24 cellular contexts compared by ENCODE assay signal in genomic region chr16:27660507-27660906, GRCh38.
DNase-seq lines count a peak whose midpoint lies in the region; ATAC-seq, FAIRE-seq and TF ChIP-seq lines count a peak whose summit lies in the region.
"Had no signal": no experiment of that assay in that cellular context is flagged by ENCODE, and none has a peak within 500 bp of the region (broad histone marks: within the 10 kb centered on the region; RNA-seq: fewer than 3 reads in every experiment).

No MANE protein-coding gene starts in this region.

- H3K4me1 ChIP-seq in HepG2 (ENCODE audit: insufficient read depth, low read length) (no peaks in the 10 kb centered on the region), right lobe of liver (no peaks in the 10 kb centered on the region), K562 (replicated peaks in 1 of 2; ENCODE audit: control insufficient read depth in 2 of 2, insufficient read depth in 2 of 2, low read length in 2 of 2) (no peaks in the 10 kb centered on the region)
- H3K4me1 ChIP-seq: A549, BLaER1 had no signal

- no peaks in the 10 kb centered on the region for H3K9me3 ChIP-seq in HepG2 (ENCODE audit: low read length)
- no peaks in the 10 kb centered on the region for H3K9me3 ChIP-seq in right lobe of liver
- H3K9me3 ChIP-seq in K562 (replicated peaks; ENCODE audit: control insufficient read depth, insufficient read depth, low read depth, low read length): no peaks in the 10 kb centered on the region
- H3K9me3 ChIP-seq: A549, BLaER1 had no signal

- H3K4me2 ChIP-seq in HepG2 (ENCODE audit: low read depth, low read length): no peak overlapping the region
- no peak overlapping the region for H3K4me2 ChIP-seq in K562 (ENCODE audit: insufficient read depth, low read length)
- H3K4me2 ChIP-seq: A549, BLaER1 had no signal

- H4K20me1 ChIP-seq in HepG2 (ENCODE audit: insufficient read depth, low read length) (no peaks in the 10 kb centered on the region), K562 (replicated peaks; ENCODE audit: control insufficient read depth, insufficient read depth, low read length) (no peaks in the 10 kb centered on the region)
- H4K20me1 ChIP-seq: BLaER1 had no signal

- WGBS in HepG2 (ENCODE audit: low lambda C conversion rate): 97% methylated on average over 4 of the region's 4 CpGs
- 100% methylated on average over 3 of the region's 4 CpGs for WGBS in right lobe of liver (ENCODE audit: insufficient coverage, low coverage, low lambda C conversion rate, missing lambda C conversion rate)
- WGBS in K562 (ENCODE audit: insufficient coverage, low coverage, missing lambda C conversion rate): 44% methylated on average over 4 of the region's 4 CpGs

- ATAC-seq in HepG2 (no peak), right lobe of liver (no peak), K562 (no peak), GM21737 (IDR thresholded peaks at IDR 0.05; ENCODE audit: unreplicated experiment) (no peak)
- ATAC-seq: A549, GM12878 had no signal

- H3K27ac ChIP-seq in HepG2 (ENCODE audit: extremely low read length, insufficient read depth, low read length) (no peak overlapping the region), right lobe of liver (no peak overlapping the region), K562 (ENCODE audit: extremely low read depth, low read depth, low read length) (no peak overlapping the region)
- H3K27ac ChIP-seq: 22Rv1, A549, BLaER1 had no signal

- TF ChIP-seq RAD21 in HepG2 (CRISPR knock-in tag; IDR thresholded peaks at IDR 0.05): no peak
- no peak for TF ChIP-seq RAD21 in K562 (CRISPR knock-in tag; conservative IDR thresholded peaks at IDR 0.05 in 1 of 2, IDR thresholded peaks at IDR 0.05 in 1 of 2)

- H3K36me3 ChIP-seq in HepG2 (replicated peaks in 1 of 2; ENCODE audit: control insufficient read depth in 1 of 2, insufficient read depth in 2 of 2, low read length in 2 of 2): peaks cover 0 to 2% of the 10 kb centered on the region in 2 experiments; a peak in 1 of 5 replicates
- no peaks in the 10 kb centered on the region for H3K36me3 ChIP-seq in right lobe of liver
- H3K36me3 ChIP-seq in K562 (ENCODE audit: control insufficient read depth, insufficient read depth, low read length): no peaks in the 10 kb centered on the region; the same call in 2 of the 3 replicates
- H3K36me3 ChIP-seq: BLaER1 had no signal

- H3K4me3 ChIP-seq in HepG2 (replicated peaks in 1 of 3; ENCODE audit: insufficient read depth in 1 of 3, low read depth in 2 of 3, low read length in 3 of 3) (no peak overlapping the region), right lobe of liver (no peak overlapping the region), K562 (no peak overlapping the region)
- H3K4me3 ChIP-seq: A549, BLaER1, GM12878 had no signal

- in situ Hi-C loops in HepG2 (cut with HindIII; ENCODE audit: extremely low pct_ligation_motif_present, low pct_unique_long_range_greater_than_20kb) (no loop called here), K562 (cut with MboI) (no loop called here)

- H3K27me3 ChIP-seq in HepG2 (ENCODE audit: control insufficient read depth in 1 of 2, insufficient read depth in 2 of 2, low read length in 2 of 2) (no peaks in the 10 kb centered on the region), right lobe of liver (no peaks in the 10 kb centered on the region), K562 (ENCODE audit: control insufficient read depth in 2 of 2, insufficient read depth in 2 of 2, low read length in 2 of 2) (no peaks in the 10 kb centered on the region)
- H3K27me3 ChIP-seq: BLaER1 had no signal

- no peak for TF ChIP-seq EP300 in HepG2 (IDR thresholded peaks at IDR 0.05; ENCODE audit: low read depth in 2 of 2, low read length in 2 of 2)
- no peak for TF ChIP-seq EP300 in HepG2 (CRISPR knock-in tag; IDR thresholded peaks at IDR 0.05; ENCODE audit: borderline replicate concordance)
- TF ChIP-seq EP300 in K562 (IDR thresholded peaks at IDR 0.05; ENCODE audit: low read length): no peak

- no peaks in the 10 kb centered on the region for H3K9me1 ChIP-seq in K562 (ENCODE audit: control insufficient read depth, insufficient read depth, low read length)

- intact Hi-C loops in HepG2 (cut with micrococcal nuclease; ENCODE audit: unreplicated experiment): no loop called here
- intact Hi-C loops in right lobe of liver (cut with DNase I): no loop called here
- intact Hi-C loops in K562 (cut with micrococcal nuclease): no loop called here

- POLR2A ChIA-PET in HepG2 (lab: Yijun Ruan, JAX) (no interaction called here), K562 (lab: Yijun Ruan, JAX) (no interaction called here)

- CTCF ChIA-PET in HepG2 (lab: Yijun Ruan, JAX; ENCODE audit: low intra/inter-chr PET ratio, low total read pairs) (no interaction called here), K562 (lab: Yijun Ruan, JAX; ENCODE audit: low intra/inter-chr PET ratio) (no interaction called here)

- H2AFZ ChIP-seq in HepG2 (ENCODE audit: low read length) (no peak overlapping the region), K562 (ENCODE audit: low read depth, low read length) (no peak overlapping the region)

- DNase-seq in HepG2 (ENCODE audit: low spot score) (no peak), right lobe of liver (no peak), K562 (ENCODE audit: extremely low read depth in 1 of 4, low spot score in 3 of 4) (no peak), NCI-H510A (lab: John Stamatoyannopoulos, UW) (no peak)
- DNase-seq: AML-193; C1 segment of cervical spinal cord; CD4-positive, alpha-beta memory T cell; CD4-positive, CD25-positive, alpha-beta regulatory T cell; CD8-positive, alpha-beta memory T cell; COR-L47; DMS 273 treated with DMSO at 0.1 percent for 48 hours; DMS153; DMS53; DMS79; DND-41; EL; GDM1 had no signal

- BruUV-seq in HepG2 (replicated peaks; lab: Mats Ljungman, UMichigan) (no TSS peak), K562 (replicated peaks; lab: Mats Ljungman, UMichigan) (no TSS peak)

- no peak for FAIRE-seq in HepG2 (lab: Jason Lieb, UNC)
- no peak for FAIRE-seq in K562 (lab: Jason Lieb, UNC)
- FAIRE-seq: A549, GM12878, GM12892, GM18507 had no signal

- H3K79me2 ChIP-seq in HepG2 (ENCODE audit: insufficient read depth, low read length) (no peaks in the 10 kb centered on the region), K562 (ENCODE audit: control insufficient read depth, insufficient read depth, low read length) (no peaks in the 10 kb centered on the region)

- TF ChIP-seq CTCF in HepG2 (CRISPR knock-in tag; IDR thresholded peaks at IDR 0.05): no peak
- TF ChIP-seq CTCF in right lobe of liver (IDR thresholded peaks at IDR 0.05): no peak
- no peak for TF ChIP-seq CTCF in K562 (IDR thresholded peaks at IDR 0.05 in 2 of 3, conservative IDR thresholded peaks at IDR 0.05 in 1 of 3; ENCODE audit: insufficient read depth in 2 of 3, low read depth in 1 of 3, low read length in 3 of 3)

- H3K9ac ChIP-seq in HepG2 (ENCODE audit: insufficient read depth, low read depth, low read length) (no peak overlapping the region), K562 (ENCODE audit: insufficient read depth in 1 of 2, low read depth in 2 of 2, low read length in 2 of 2) (no peak overlapping the region)
- H3K9ac ChIP-seq: BLaER1 had no signal

- TF ChIP-seq POLR2A in HepG2 (IDR thresholded peaks at IDR 0.05; ENCODE audit: insufficient read depth in 1 of 2, low read depth in 2 of 2, low read length in 2 of 2) (no peak), right lobe of liver (IDR thresholded peaks at IDR 0.05) (no peak), K562 (conservative IDR thresholded peaks at IDR 0.05) (no peak)

TF ChIP-seq in HepG2, 621 proteins besides CTCF, POLR2A, EP300 and RAD21:
- TF ChIP-seq ZNF580 (CRISPR knock-in tag; IDR thresholded peaks at IDR 0.05; ENCODE audit: borderline replicate concordance, low read depth): no peak
- TF ChIP-seq MNT (IDR thresholded peaks at IDR 0.05): no peak
- no peak for TF ChIP-seq KLF9 (CRISPR knock-in tag; IDR thresholded peaks at IDR 0.05; ENCODE audit: low read depth)
- TF ChIP-seq ZNF121 (CRISPR knock-in tag; IDR thresholded peaks at IDR 0.05): peak; percentile 76
- TF ChIP-seq ZNF878 (CRISPR knock-in tag; IDR thresholded peaks at IDR 0.05): no peak

TF ChIP-seq in K562, 482 proteins besides CTCF, POLR2A, EP300 and RAD21:
- TF ChIP-seq ZNF121 (CRISPR knock-in tag; conservative IDR thresholded peaks at IDR 0.05): peak; percentile 78
- no peak for TF ChIP-seq SIN3B (IDR thresholded peaks at IDR 0.05; ENCODE audit: low read depth)
- no peak for TF ChIP-seq MTA3 (IDR thresholded peaks at IDR 0.05; ENCODE audit: borderline replicate concordance)
- no peak for TF ChIP-seq E2F3 (CRISPR knock-in tag; IDR thresholded peaks at IDR 0.05)
- TF ChIP-seq TAL1 (IDR thresholded peaks at IDR 0.05): no peak
- TF ChIP-seq OTX1 (CRISPR knock-in tag; IDR thresholded peaks at IDR 0.05): no peak
- TF ChIP-seq ARID4B (CRISPR knock-in tag; IDR thresholded peaks at IDR 0.05): no peak
TF ChIP-seq in K562: peak in this region for 1.

Comparison
In these comparisons a context has a peak if more than half of its experiments do, and no peak if none do; other contexts are left out.
1. Of the 241 proteins assayed by ChIP-seq in both HepG2 and K562: peak only in HepG2: none; only in K562: none; in both: ZNF121; in neither: 240.